25 cellular contexts compared by ENCODE assay signal in genomic region chr6:17910178-17910577, GRCh38.
DNase-seq lines count a peak whose midpoint lies in the region; ATAC-seq, FAIRE-seq and TF ChIP-seq lines count a peak whose summit lies in the region.
"Had no signal": no experiment of that assay in that cellular context is flagged by ENCODE, and none has a peak within 500 bp of the region (broad histone marks: within the 10 kb centered on the region; RNA-seq: fewer than 3 reads in every experiment).

No MANE protein-coding gene starts in this region.

- H3K36me3 ChIP-seq in right lobe of liver = no peaks in the 10 kb centered on the region
- H3K36me3 ChIP-seq in HepG2 (replicated peaks in 1 of 2; ENCODE audit: control insufficient read depth in 1 of 2, insufficient read depth in 2 of 2, low read length in 2 of 2) = no peaks in the 10 kb centered on the region
- H3K36me3 ChIP-seq in fibroblast of lung (ENCODE audit: control insufficient read depth, insufficient read depth, low read length) = peaks cover 1% of the 10 kb centered on the region
- H3K36me3 ChIP-seq in skeletal muscle tissue (ENCODE audit: control insufficient read depth in 3 of 3, insufficient read depth in 3 of 3, low read length in 3 of 3) = no peaks in the 10 kb centered on the region
- no peaks in the 10 kb centered on the region for H3K36me3 ChIP-seq in Peyer's patch
- H3K36me3 ChIP-seq: prostate gland, tibial artery had no signal

- POLR2A ChIA-PET in HepG2 (lab: Yijun Ruan, JAX) = no interaction called here

- H3K4me3 ChIP-seq in right lobe of liver (no peak overlapping the region), HepG2 (replicated peaks in 1 of 3; ENCODE audit: insufficient read depth in 1 of 3, low read depth in 2 of 3, low read length in 3 of 3) (no peak overlapping the region), fibroblast of lung (replicated peaks in 1 of 4; ENCODE audit: control extremely low read depth in 1 of 4, insufficient read depth in 1 of 4, low read depth in 3 of 4, low read length in 4 of 4) (no peak overlapping the region), skeletal muscle tissue (ENCODE audit: low read length in 3 of 3) (no peak overlapping the region), Peyer's patch (no peak overlapping the region)
- H3K4me3 ChIP-seq: prostate gland, smooth muscle cell, tibial artery had no signal

- CTCF ChIA-PET in HepG2 (lab: Yijun Ruan, JAX; ENCODE audit: low intra/inter-chr PET ratio, low total read pairs) = no interaction called here

- H4K20me1 ChIP-seq in HepG2 (ENCODE audit: insufficient read depth, low read length) (no peaks in the 10 kb centered on the region), fibroblast of lung (ENCODE audit: control insufficient read depth, extremely low read depth, insufficient read depth, low read length) (no peaks in the 10 kb centered on the region)

- H3K9me3 ChIP-seq in right lobe of liver (no peaks in the 10 kb centered on the region), HepG2 (ENCODE audit: low read length) (no peaks in the 10 kb centered on the region), fibroblast of lung (ENCODE audit: control insufficient read depth, insufficient read depth, low read depth, low read length) (no peaks in the 10 kb centered on the region), skeletal muscle tissue (ENCODE audit: control insufficient read depth in 3 of 3, low read length in 3 of 3) (no peaks in the 10 kb centered on the region), Peyer's patch (no peaks in the 10 kb centered on the region)
- H3K9me3 ChIP-seq: prostate gland, tibial artery had no signal

- TF ChIP-seq POLR2A in right lobe of liver (IDR thresholded peaks at IDR 0.05) = no peak
- TF ChIP-seq POLR2A in HepG2 (IDR thresholded peaks at IDR 0.05; ENCODE audit: insufficient read depth in 1 of 2, low read depth in 2 of 2, low read length in 2 of 2) = no peak
- no peak for TF ChIP-seq POLR2A in Peyer's patch (IDR thresholded peaks at IDR 0.05)

- TF ChIP-seq EP300 in HepG2 (IDR thresholded peaks at IDR 0.05; ENCODE audit: low read depth in 2 of 2, low read length in 2 of 2) = no peak
- no peak for TF ChIP-seq EP300 in HepG2 (CRISPR knock-in tag; IDR thresholded peaks at IDR 0.05; ENCODE audit: borderline replicate concordance)

- intact Hi-C loops in right lobe of liver (cut with DNase I) (no loop called here), HepG2 (cut with micrococcal nuclease; ENCODE audit: unreplicated experiment) (no loop called here)

- peaks cover 3% of the 10 kb centered on the region for H3K79me2 ChIP-seq in HepG2 (ENCODE audit: insufficient read depth, low read length)
- peaks cover 25% of the 10 kb centered on the region for H3K79me2 ChIP-seq in fibroblast of lung (ENCODE audit: control insufficient read depth, insufficient read depth, low read length)

- no peak for FAIRE-seq in HepG2 (lab: Jason Lieb, UNC)
- FAIRE-seq: endothelial cell of umbilical vein, H54, kidney had no signal

- in situ Hi-C loops in HepG2 (cut with HindIII; ENCODE audit: extremely low pct_ligation_motif_present, low pct_unique_long_range_greater_than_20kb) = no loop called here

- H3K4me2 ChIP-seq in HepG2 (ENCODE audit: low read depth, low read length) (no peak overlapping the region), fibroblast of lung (ENCODE audit: extremely low read depth, insufficient read depth, low read length) (peak overlapping the region; percentile 2)
- H3K4me2 ChIP-seq: smooth muscle cell had no signal

- WGBS in right lobe of liver (ENCODE audit: insufficient coverage, low coverage, low lambda C conversion rate, missing lambda C conversion rate) = 40% methylated on average over 2 of the region's 2 CpGs
- WGBS in HepG2 (ENCODE audit: low lambda C conversion rate) = 79% methylated on average over 2 of the region's 2 CpGs

- no TSS peak for BruUV-seq in HepG2 (replicated peaks; lab: Mats Ljungman, UMichigan)

- no peak overlapping the region for H3K27ac ChIP-seq in right lobe of liver
- no peak overlapping the region for H3K27ac ChIP-seq in HepG2 (ENCODE audit: extremely low read length, insufficient read depth, low read length)
- no peak overlapping the region for H3K27ac ChIP-seq in fibroblast of lung (ENCODE audit: insufficient read depth, low read length)
- H3K27ac ChIP-seq in skeletal muscle tissue (ENCODE audit: low read depth, low read length) = peak overlapping the region; percentile 42
- H3K27ac ChIP-seq in Peyer's patch = no peak overlapping the region
- H3K27ac ChIP-seq: prostate gland had no signal

- H3K9ac ChIP-seq in HepG2 (ENCODE audit: insufficient read depth, low read depth, low read length) = no peak overlapping the region
- no peak overlapping the region for H3K9ac ChIP-seq in fibroblast of lung (ENCODE audit: insufficient read depth, low read length)
- H3K9ac ChIP-seq in skeletal muscle tissue (ENCODE audit: low read depth in 1 of 3, low read length in 3 of 3) = no peak overlapping the region

- H2AFZ ChIP-seq in HepG2 (ENCODE audit: low read length) = no peak overlapping the region
- H2AFZ ChIP-seq in fibroblast of lung (ENCODE audit: low read length) = no peak overlapping the region

- H3K4me1 ChIP-seq in right lobe of liver = peaks cover 0 to 18% (median 2%) of the 10 kb centered on the region in 4 donors
- H3K4me1 ChIP-seq in HepG2 (ENCODE audit: insufficient read depth, low read length) = peaks cover 19% of the 10 kb centered on the region
- peaks cover 20% of the 10 kb centered on the region for H3K4me1 ChIP-seq in fibroblast of lung (ENCODE audit: control insufficient read depth, extremely low read depth, insufficient read depth, low read length)
- peaks cover 23 to 32% (median 26%) of the 10 kb centered on the region in 3 donors for H3K4me1 ChIP-seq in skeletal muscle tissue (ENCODE audit: control insufficient read depth in 3 of 3, insufficient read depth in 3 of 3, low read length in 3 of 3)
- peaks cover 0 to 12% (median 0%) of the 10 kb centered on the region in 4 donors for H3K4me1 ChIP-seq in Peyer's patch

- no peak for TF ChIP-seq RAD21 in HepG2 (CRISPR knock-in tag; IDR thresholded peaks at IDR 0.05)

- TF ChIP-seq CTCF in right lobe of liver (IDR thresholded peaks at IDR 0.05) (no peak), HepG2 (CRISPR knock-in tag; IDR thresholded peaks at IDR 0.05) (no peak), fibroblast of lung (conservative IDR thresholded peaks at IDR 0.05 in 1 of 2, IDR thresholded peaks at IDR 0.05 in 1 of 2; ENCODE audit: low read depth in 1 of 2, low read length in 2 of 2) (no peak), Peyer's patch (IDR thresholded peaks at IDR 0.05) (no peak)

- ATAC-seq in right lobe of liver (peak in 3 of 4 donors; percentile 21 to 62 (median 46)), HepG2 (no peak), HG03354 (IDR thresholded peaks at IDR 0.05; ENCODE audit: poor library complexity, severe bottlenecking, unreplicated experiment) (no peak)
- ATAC-seq: stimulated activated naive CD8-positive, alpha-beta T cell treated with anti-CD3 and anti-CD28 coated beads, Interleukin-15, Interleukin-2, amounts not matched to agents 100 U/mL and 50 U/mL, for 24 hours had no signal

- H3K27me3 ChIP-seq in right lobe of liver (no peaks in the 10 kb centered on the region), HepG2 (ENCODE audit: control insufficient read depth in 1 of 2, insufficient read depth in 2 of 2, low read length in 2 of 2) (no peaks in the 10 kb centered on the region), fibroblast of lung (ENCODE audit: control insufficient read depth, insufficient read depth, low read length) (no peaks in the 10 kb centered on the region), skeletal muscle tissue (ENCODE audit: control insufficient read depth in 3 of 3, insufficient read depth in 3 of 3, low read length in 3 of 3) (no peaks in the 10 kb centered on the region), Peyer's patch (no peaks in the 10 kb centered on the region)
- H3K27me3 ChIP-seq: tibial artery had no signal

- DNase-seq in right lobe of liver (no peak), HepG2 (ENCODE audit: low spot score) (no peak), NAMALWA (ENCODE audit: low spot score) (peak; percentile 10), fibroblast of lung (ENCODE audit: low read depth in 2 of 2) (peak in 1 of 2 donors; percentile 27), Peyer's patch (no peak)
- DNase-seq in activated CD4-positive, CD25-positive, alpha-beta regulatory T cell treated with anti-CD3 and anti-CD28 coated beads, Interleukin-2, amount 50 U/mL, for 72 hours = no peak
- DNase-seq: activated T-cell treated with anti-CD3 and anti-CD28 coated beads for 4 hours; amygdala; COR-L47; DND-41; foreskin melanocyte; kidney; mesendoderm; NCI-H1105 treated with DMSO at 0.1 percent for 48 hours; nephron progenitor cell; NK-92 treated with Interleukin-12 subunit alpha and Interleukin-12 subunit beta, amount 100 ng/mL, for 24 hours; stimulated activated CD4-positive, alpha-beta T cell treated with anti-CD3 and anti-CD28 coated beads, Interleukin-4, amount 100 ng/mL, for 1 hour; stimulated activated naive CD8-positive, alpha-beta T cell treated with anti-CD3 and anti-CD28 coated beads, Interleukin-15, Interleukin-2, amounts not matched to agents 100 U/mL and 50 U/mL, for 24 hours; tibial artery had no signal

TF ChIP-seq in HepG2, 621 proteins besides CTCF, POLR2A, EP300 and RAD21:
- no peak for TF ChIP-seq THAP11 (CRISPR knock-in tag; IDR thresholded peaks at IDR 0.05)
- TF ChIP-seq KDM1A (CRISPR knock-in tag; IDR thresholded peaks at IDR 0.05) = no peak
- TF ChIP-seq KAT8 (CRISPR knock-in tag; IDR thresholded peaks at IDR 0.05) = no peak
- no peak for TF ChIP-seq SALL2 (CRISPR knock-in tag; IDR thresholded peaks at IDR 0.05)
- TF ChIP-seq ZNF768 (CRISPR knock-in tag; IDR thresholded peaks at IDR 0.05) = no peak
- TF ChIP-seq ZSCAN9 (CRISPR knock-in tag; IDR thresholded peaks at IDR 0.05; ENCODE audit: borderline replicate concordance) = no peak
TF ChIP-seq in HepG2: peak in this region for 0.

Comparison
In these comparisons a context has a peak if more than half of its experiments do, and no peak if none do; other contexts are left out.
1. ATAC-seq: peak in right lobe of liver (3 of 4); none in HepG2 (single experiment) and HG03354 (single experiment).